Comparison of ENCODE assay signal across 25 cellular contexts in the genomic region with DNA sequence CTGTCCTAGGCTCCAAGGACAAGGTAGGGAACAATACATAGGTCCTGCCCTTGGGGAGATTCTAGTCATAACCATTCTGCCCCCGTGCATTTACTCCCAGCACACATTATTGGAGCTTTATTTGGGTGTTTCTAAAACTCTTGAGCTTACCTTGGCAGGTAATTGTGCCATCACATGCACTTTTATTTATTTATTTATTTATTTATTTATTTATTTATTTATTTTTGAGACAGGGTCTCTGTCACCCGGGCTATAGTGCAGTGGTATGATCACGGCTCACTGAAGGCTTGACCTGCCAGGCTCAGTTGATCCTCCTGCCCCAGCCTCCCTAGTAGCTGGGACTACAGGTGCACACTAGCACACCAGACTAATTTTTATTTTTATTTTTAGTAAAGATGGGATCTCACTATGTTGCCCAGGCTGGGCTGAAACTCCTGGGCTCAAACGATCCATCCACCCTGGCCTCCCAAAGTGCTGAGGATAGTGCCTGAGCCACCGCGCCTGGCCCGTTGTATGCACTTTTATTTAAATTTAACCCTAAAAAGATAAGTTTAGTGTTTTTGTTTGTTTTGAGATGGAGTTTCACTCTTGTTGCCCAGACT. TPM values are rescaled to one million over a fixed set of nuclear protein-coding genes. Genes with fewer than 3 reads are reported as not detected.
"Had no signal": no experiment of that assay in that cellular context is flagged by ENCODE, and none has a peak within 500 bp of the region (broad histone marks: within the 10 kb centered on the region; RNA-seq: fewer than 3 reads in every experiment).

No MANE protein-coding gene starts in this region.

- H3K4me1 ChIP-seq: pancreas, prostate gland, tibial artery had no signal

- DNase-seq: activated CD4-positive, alpha-beta memory T cell treated with anti-CD3 and anti-CD28 coated beads for 36 hours; activated CD4-positive, alpha-beta T cell treated with anti-CD3 and anti-CD28 coated beads, Interleukin-2, amount 10 ng/mL, durations not matched to agents 24 days and 14 days; activated CD4-positive, CD25-positive, alpha-beta regulatory T cell treated with anti-CD3 and anti-CD28 coated beads, Interleukin-2, amount 50 U/mL, for 72 hours; activated CD8-positive, alpha-beta memory T cell treated with anti-CD3 and anti-CD28 coated beads, Interleukin-2, amount 50 U/mL, for 4 hours; activated gamma-delta T cell; activated naive CD4-positive, alpha-beta T cell treated with anti-CD3 and anti-CD28 coated beads, Interleukin-2, amount 10 ng/mL, durations not matched to agents 7 days and 5 days; activated naive CD8-positive, alpha-beta T cell treated with anti-CD3 and anti-CD28 coated beads, Interleukin-2, amount 10 ng/mL, durations not matched to agents 7 days and 5 days; activated T-cell treated with anti-CD3 and anti-CD28 coated beads, Interleukin-2, amount 50 U/mL, for 1 hour; brain microvascular endothelial cell; effector memory CD8-positive, alpha-beta T cell; immature natural killer cell; kidney; mammary epithelial cell; pancreas; stimulated activated CD4-positive, alpha-beta T cell treated with anti-CD3 and anti-CD28 coated beads, Interleukin-15, amount 100 ng/mL, for 24 hours; stimulated activated CD4-positive, alpha-beta T cell treated with anti-CD3 and anti-CD28 coated beads, Interleukin-2, amount 100 ng/mL, for 24 hours; stimulated activated naive B cell treated with anti-CD40 and anti-IgM and Interleukin-4, amounts not matched to agents 10 μg/mL and 1 μg/mL and 100 μg/mL, for 72 hours; stomach; T-helper 17 cell; T1000; tibial artery had no signal

- H3K27ac ChIP-seq: brain microvascular endothelial cell, coronary artery, heart left ventricle, pancreas, prostate gland, stomach, tibial artery had no signal

- H3K27ac Mint-ChIP-seq: activated CD4-positive, alpha-beta memory T cell treated with anti-CD3 and anti-CD28 coated beads for 36 hours; activated CD4-positive, alpha-beta T cell treated with anti-CD3 and anti-CD28 coated beads, Interleukin-2, amount 10 ng/mL, durations not matched to agents 24 days and 14 days; activated naive CD4-positive, alpha-beta T cell treated with anti-CD3 and anti-CD28 coated beads, Interleukin-2, amount 10 ng/mL, durations not matched to agents 7 days and 5 days; activated naive CD8-positive, alpha-beta T cell treated with anti-CD3 and anti-CD28 coated beads, Interleukin-2, amount 10 ng/mL, durations not matched to agents 7 days and 5 days; T-helper 17 cell had no signal

- H3K4me3 Mint-ChIP-seq: activated CD4-positive, alpha-beta memory T cell treated with anti-CD3 and anti-CD28 coated beads for 36 hours; activated CD4-positive, alpha-beta T cell treated with anti-CD3 and anti-CD28 coated beads, Interleukin-2, amount 10 ng/mL, durations not matched to agents 24 days and 14 days; activated naive CD4-positive, alpha-beta T cell treated with anti-CD3 and anti-CD28 coated beads, Interleukin-2, amount 10 ng/mL, durations not matched to agents 7 days and 5 days; activated naive CD8-positive, alpha-beta T cell treated with anti-CD3 and anti-CD28 coated beads, Interleukin-2, amount 10 ng/mL, durations not matched to agents 7 days and 5 days; effector memory CD8-positive, alpha-beta T cell; immature natural killer cell; stimulated activated naive B cell treated with anti-CD40 and anti-IgM and Interleukin-4, amounts not matched to agents 10 μg/mL and 1 μg/mL and 100 μg/mL, for 72 hours; T-helper 17 cell had no signal

- H3K9me3 ChIP-seq: heart left ventricle, pancreas, prostate gland, stomach, tibial artery had no signal

- H3K27me3 ChIP-seq: brain microvascular endothelial cell, heart left ventricle, pancreas, stomach, tibial artery had no signal

- H3K36me3 ChIP-seq: prostate gland had no signal

- H3K9me3 Mint-ChIP-seq: activated CD4-positive, alpha-beta memory T cell treated with anti-CD3 and anti-CD28 coated beads for 36 hours; activated CD4-positive, alpha-beta T cell treated with anti-CD3 and anti-CD28 coated beads, Interleukin-2, amount 10 ng/mL, durations not matched to agents 24 days and 14 days; activated naive CD4-positive, alpha-beta T cell treated with anti-CD3 and anti-CD28 coated beads, Interleukin-2, amount 10 ng/mL, durations not matched to agents 7 days and 5 days; activated naive CD8-positive, alpha-beta T cell treated with anti-CD3 and anti-CD28 coated beads, Interleukin-2, amount 10 ng/mL, durations not matched to agents 7 days and 5 days; effector memory CD8-positive, alpha-beta T cell; immature natural killer cell; stimulated activated naive B cell treated with anti-CD40 and anti-IgM and Interleukin-4, amounts not matched to agents 10 μg/mL and 1 μg/mL and 100 μg/mL, for 72 hours had no signal

- ATAC-seq: effector memory CD8-positive, alpha-beta T cell; pancreas; stimulated activated naive B cell treated with anti-CD40 and anti-IgM and Interleukin-4, amounts not matched to agents 10 μg/mL and 1 μg/mL and 100 μg/mL, for 72 hours; T-helper 17 cell had no signal

- H3K4me3 ChIP-seq: coronary artery, heart left ventricle, pancreas, prostate gland, stomach, tibial artery had no signal

- H3K27me3 Mint-ChIP-seq: activated CD4-positive, alpha-beta memory T cell treated with anti-CD3 and anti-CD28 coated beads for 36 hours; activated CD4-positive, alpha-beta T cell treated with anti-CD3 and anti-CD28 coated beads, Interleukin-2, amount 10 ng/mL, durations not matched to agents 24 days and 14 days; activated naive CD4-positive, alpha-beta T cell treated with anti-CD3 and anti-CD28 coated beads, Interleukin-2, amount 10 ng/mL, durations not matched to agents 7 days and 5 days; activated naive CD8-positive, alpha-beta T cell treated with anti-CD3 and anti-CD28 coated beads, Interleukin-2, amount 10 ng/mL, durations not matched to agents 7 days and 5 days; effector memory CD8-positive, alpha-beta T cell; stimulated activated naive B cell treated with anti-CD40 and anti-IgM and Interleukin-4, amounts not matched to agents 10 μg/mL and 1 μg/mL and 100 μg/mL, for 72 hours; T-helper 17 cell had no signal

RNA-seq across cellular contexts. Expression of gene AGMAT, which starts 9.2 kb away (rescaled TPM):
- polyA plus RNA-seq: neural cell had no signal
